Comparison of ENCODE assay signal across 1 cellular context in the genomic region with DNA sequence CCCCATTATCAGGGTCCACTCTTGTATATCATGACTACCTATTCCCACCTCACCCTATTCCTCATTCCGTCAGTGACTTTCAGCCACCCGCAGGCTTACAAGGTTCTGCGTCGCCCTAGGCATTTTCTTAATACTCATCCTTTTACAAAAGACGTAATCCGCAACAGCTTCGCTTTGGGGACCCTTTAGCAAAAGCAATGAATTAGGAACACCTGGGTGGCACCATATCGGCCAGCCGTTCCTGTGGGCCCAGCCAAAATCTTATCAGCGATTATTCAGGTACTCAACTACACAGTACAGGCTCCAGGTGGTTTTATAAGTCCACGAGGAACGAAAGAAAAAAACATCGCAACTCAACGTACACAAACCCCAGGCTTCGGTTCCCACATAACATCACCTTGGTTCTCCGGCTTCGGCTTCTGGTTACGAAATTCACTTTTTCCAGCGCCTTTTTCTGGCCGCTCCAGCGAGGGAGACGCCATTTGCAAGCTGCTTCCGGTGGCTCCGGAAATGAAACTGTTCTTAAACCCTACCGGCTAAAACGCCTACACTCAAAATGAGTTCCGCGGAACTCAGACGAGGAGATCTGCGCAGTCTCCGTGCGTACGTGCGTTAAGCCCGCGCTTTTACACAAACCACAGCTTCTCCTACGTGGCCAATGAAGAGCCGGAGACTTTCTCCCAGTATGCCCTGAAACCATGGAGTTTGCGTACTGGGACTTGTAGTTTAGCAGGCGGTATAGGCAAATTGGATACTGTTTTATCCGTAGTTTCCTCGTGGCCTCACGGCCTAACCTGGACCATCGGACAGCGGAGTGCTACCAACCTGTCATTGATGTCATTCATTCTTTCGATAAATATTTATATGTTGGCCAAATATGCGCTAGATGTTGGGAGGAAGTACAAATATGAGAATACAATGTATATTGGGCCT.
TF ChIP-seq lines count a peak whose summit lies in the region.

A gene (minus strand): TSS at position 494 of the 933 bp plus-strand sequence. CDS start 12 bp downstream, at position 482.

TF ChIP-seq in HepG2, 621 proteins besides CTCF, POLR2A, EP300 and RAD21 (continued from another document and continues in another):
- TF ChIP-seq, protein P1, sequence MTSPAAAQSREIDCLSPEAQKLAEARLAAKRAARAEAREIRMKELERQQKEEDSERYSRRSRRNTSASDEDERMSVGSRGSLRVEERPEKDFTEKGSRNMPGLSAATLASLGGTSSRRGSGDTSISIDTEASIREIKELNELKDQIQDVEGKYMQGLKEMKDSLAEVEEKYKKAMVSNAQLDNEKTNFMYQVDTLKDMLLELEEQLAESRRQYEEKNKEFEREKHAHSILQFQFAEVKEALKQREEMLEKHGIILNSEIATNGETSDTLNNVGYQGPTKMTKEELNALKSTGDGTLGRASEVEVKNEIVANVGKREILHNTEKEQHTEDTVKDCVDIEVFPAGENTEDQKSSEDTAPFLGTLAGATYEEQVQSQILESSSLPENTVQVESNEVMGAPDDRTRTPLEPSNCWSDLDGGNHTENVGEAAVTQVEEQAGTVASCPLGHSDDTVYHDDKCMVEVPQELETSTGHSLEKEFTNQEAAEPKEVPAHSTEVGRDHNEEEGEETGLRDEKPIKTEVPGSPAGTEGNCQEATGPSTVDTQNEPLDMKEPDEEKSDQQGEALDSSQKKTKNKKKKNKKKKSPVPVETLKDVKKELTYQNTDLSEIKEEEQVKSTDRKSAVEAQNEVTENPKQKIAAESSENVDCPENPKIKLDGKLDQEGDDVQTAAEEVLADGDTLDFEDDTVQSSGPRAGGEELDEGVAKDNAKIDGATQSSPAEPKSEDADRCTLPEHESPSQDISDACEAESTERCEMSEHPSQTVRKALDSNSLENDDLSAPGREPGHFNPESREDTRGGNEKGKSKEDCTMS (CRISPR knock-in tag; conservative IDR thresholded peaks at IDR 0.05): peak; percentile 44; the same call in 1 of the 2 replicates
- TF ChIP-seq ZNF562 (CRISPR knock-in tag; IDR thresholded peaks at IDR 0.05; ENCODE audit: borderline replicate concordance): no peak
- TF ChIP-seq ZNF430 (CRISPR knock-in tag; IDR thresholded peaks at IDR 0.05): peak; percentile 94
- TF ChIP-seq ZNF605 (CRISPR knock-in tag; IDR thresholded peaks at IDR 0.05): peak; percentile 97
- TF ChIP-seq, protein P2, sequence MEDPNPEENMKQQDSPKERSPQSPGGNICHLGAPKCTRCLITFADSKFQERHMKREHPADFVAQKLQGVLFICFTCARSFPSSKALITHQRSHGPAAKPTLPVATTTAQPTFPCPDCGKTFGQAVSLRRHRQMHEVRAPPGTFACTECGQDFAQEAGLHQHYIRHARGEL (CRISPR knock-in tag; IDR thresholded peaks at IDR 0.05): no peak
- no peak for TF ChIP-seq KLF12 (CRISPR knock-in tag; IDR thresholded peaks at IDR 0.05; ENCODE audit: borderline replicate concordance)
- no peak for TF ChIP-seq SSRP1 (CRISPR knock-in tag; IDR thresholded peaks at IDR 0.05)
- no peak for TF ChIP-seq RFX1 (IDR thresholded peaks at IDR 0.05)
- no peak for TF ChIP-seq HHEX (CRISPR knock-in tag; IDR thresholded peaks at IDR 0.05)
- TF ChIP-seq, protein P3, sequence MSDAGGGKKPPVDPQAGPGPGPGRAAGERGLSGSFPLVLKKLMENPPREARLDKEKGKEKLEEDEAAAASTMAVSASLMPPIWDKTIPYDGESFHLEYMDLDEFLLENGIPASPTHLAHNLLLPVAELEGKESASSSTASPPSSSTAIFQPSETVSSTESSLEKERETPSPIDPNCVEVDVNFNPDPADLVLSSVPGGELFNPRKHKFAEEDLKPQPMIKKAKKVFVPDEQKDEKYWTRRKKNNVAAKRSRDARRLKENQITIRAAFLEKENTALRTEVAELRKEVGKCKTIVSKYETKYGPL (CRISPR knock-in tag; IDR thresholded peaks at IDR 0.05): peak; percentile 18; the same call in 1 of the 2 replicates
- TF ChIP-seq ZNF660 (CRISPR knock-in tag; IDR thresholded peaks at IDR 0.05; ENCODE audit: borderline replicate concordance, low read depth): no peak
- no peak for TF ChIP-seq ZSCAN22 (CRISPR knock-in tag; IDR thresholded peaks at IDR 0.05)
- no peak; the same call in 1 of the 2 replicates for TF ChIP-seq ZSCAN29 (CRISPR knock-in tag; conservative IDR thresholded peaks at IDR 0.05)
- TF ChIP-seq FIP1L1 (IDR thresholded peaks at IDR 0.05; ENCODE audit: borderline replicate concordance, insufficient read depth, low read depth, low read length): no peak
- no peak for TF ChIP-seq PCBP2 (optimal IDR thresholded peaks at IDR 0.05; ENCODE audit: low read depth, low read length, poor library complexity, severe bottlenecking)
- TF ChIP-seq RCOR2 (CRISPR knock-in tag; IDR thresholded peaks at IDR 0.05): no peak; the same call in 1 of the 2 replicates
- no peak for TF ChIP-seq KAT2B (IDR thresholded peaks at IDR 0.05; ENCODE audit: borderline replicate concordance, low read depth, low read length)
- TF ChIP-seq, protein P4, sequence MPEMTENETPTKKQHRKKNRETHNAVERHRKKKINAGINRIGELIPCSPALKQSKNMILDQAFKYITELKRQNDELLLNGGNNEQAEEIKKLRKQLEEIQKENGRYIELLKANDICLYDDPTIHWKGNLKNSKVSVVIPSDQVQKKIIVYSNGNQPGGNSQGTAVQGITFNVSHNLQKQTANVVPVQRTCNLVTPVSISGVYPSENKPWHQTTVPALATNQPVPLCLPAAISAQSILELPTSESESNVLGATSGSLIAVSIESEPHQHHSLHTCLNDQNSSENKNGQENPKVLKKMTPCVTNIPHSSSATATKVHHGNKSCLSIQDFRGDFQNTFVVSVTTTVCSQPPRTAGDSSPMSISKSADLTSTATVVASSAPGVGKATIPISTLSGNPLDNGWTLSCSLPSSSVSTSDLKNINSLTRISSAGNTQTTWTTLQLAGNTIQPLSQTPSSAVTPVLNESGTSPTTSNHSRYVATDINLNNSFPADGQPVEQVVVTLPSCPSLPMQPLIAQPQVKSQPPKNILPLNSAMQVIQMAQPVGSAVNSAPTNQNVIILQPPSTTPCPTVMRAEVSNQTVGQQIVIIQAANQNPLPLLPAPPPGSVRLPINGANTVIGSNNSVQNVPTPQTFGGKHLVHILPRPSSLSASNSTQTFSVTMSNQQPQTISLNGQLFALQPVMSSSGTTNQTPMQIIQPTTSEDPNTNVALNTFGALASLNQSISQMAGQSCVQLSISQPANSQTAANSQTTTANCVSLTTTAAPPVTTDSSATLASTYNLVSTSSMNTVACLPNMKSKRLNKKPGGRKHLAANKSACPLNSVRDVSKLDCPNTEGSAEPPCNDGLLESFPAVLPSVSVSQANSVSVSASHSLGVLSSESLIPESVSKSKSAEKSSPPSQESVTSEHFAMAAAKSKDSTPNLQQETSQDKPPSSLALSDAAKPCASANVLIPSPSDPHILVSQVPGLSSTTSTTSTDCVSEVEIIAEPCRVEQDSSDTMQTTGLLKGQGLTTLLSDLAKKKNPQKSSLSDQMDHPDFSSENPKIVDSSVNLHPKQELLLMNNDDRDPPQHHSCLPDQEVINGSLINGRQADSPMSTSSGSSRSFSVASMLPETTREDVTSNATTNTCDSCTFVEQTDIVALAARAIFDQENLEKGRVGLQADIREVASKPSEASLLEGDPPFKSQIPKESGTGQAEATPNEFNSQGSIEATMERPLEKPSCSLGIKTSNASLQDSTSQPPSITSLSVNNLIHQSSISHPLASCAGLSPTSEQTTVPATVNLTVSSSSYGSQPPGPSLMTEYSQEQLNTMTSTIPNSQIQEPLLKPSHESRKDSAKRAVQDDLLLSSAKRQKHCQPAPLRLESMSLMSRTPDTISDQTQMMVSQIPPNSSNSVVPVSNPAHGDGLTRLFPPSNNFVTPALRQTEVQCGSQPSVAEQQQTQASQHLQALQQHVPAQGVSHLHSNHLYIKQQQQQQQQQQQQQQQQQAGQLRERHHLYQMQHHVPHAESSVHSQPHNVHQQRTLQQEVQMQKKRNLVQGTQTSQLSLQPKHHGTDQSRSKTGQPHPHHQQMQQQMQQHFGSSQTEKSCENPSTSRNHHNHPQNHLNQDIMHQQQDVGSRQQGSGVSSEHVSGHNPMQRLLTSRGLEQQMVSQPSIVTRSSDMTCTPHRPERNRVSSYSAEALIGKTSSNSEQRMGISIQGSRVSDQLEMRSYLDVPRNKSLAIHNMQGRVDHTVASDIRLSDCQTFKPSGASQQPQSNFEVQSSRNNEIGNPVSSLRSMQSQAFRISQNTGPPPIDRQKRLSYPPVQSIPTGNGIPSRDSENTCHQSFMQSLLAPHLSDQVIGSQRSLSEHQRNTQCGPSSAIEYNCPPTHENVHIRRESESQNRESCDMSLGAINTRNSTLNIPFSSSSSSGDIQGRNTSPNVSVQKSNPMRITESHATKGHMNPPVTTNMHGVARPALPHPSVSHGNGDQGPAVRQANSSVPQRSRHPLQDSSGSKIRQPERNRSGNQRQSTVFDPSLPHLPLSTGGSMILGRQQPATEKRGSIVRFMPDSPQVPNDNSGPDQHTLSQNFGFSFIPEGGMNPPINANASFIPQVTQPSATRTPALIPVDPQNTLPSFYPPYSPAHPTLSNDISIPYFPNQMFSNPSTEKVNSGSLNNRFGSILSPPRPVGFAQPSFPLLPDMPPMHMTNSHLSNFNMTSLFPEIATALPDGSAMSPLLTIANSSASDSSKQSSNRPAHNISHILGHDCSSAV (CRISPR knock-in tag; IDR thresholded peaks at IDR 0.05; ENCODE audit: borderline replicate concordance): no peak
- TF ChIP-seq ZNF883 (CRISPR knock-in tag; IDR thresholded peaks at IDR 0.05; ENCODE audit: not compliant biosample characterization): peak; percentile 45
- peak; percentile 88; the same call in 1 of the 2 replicates for TF ChIP-seq TGIF2 (CRISPR knock-in tag; IDR thresholded peaks at IDR 0.05)
- TF ChIP-seq, protein P5, sequence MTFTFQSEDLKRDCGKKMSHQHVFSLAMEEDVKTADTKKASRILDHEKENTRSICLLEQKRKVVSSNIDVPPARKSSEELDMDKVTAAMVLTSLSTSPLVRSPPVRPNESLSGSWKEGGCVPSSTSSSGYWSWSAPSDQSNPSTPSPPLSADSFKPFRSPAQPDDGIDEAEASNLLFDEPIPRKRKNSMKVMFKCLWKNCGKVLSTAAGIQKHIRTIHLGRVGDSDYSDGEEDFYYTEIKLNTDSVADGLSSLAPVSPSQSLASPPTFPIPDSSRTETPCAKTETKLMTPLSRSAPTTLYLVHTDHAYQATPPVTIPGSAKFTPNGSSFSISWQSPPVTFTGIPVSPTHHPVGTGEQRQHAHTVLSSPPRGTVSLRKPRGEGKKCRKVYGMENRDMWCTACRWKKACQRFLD (CRISPR knock-in tag; IDR thresholded peaks at IDR 0.05; ENCODE audit: borderline replicate concordance): peak; percentile 80; the same call in 1 of the 2 replicates
- 0 out of 2 replicates have a peak, but pooled peaks have one; percentile 49 for TF ChIP-seq ZNF337 (CRISPR knock-in tag; IDR thresholded peaks at IDR 0.05; ENCODE audit: borderline replicate concordance, low read depth)
- peak; percentile 98 for TF ChIP-seq GABPA (IDR thresholded peaks at IDR 0.05; ENCODE audit: low read depth, low read length)
- TF ChIP-seq GABPA (CRISPR knock-in tag; IDR thresholded peaks at IDR 0.05; ENCODE audit: low read depth): peak; percentile 100
- TF ChIP-seq, protein P6, sequence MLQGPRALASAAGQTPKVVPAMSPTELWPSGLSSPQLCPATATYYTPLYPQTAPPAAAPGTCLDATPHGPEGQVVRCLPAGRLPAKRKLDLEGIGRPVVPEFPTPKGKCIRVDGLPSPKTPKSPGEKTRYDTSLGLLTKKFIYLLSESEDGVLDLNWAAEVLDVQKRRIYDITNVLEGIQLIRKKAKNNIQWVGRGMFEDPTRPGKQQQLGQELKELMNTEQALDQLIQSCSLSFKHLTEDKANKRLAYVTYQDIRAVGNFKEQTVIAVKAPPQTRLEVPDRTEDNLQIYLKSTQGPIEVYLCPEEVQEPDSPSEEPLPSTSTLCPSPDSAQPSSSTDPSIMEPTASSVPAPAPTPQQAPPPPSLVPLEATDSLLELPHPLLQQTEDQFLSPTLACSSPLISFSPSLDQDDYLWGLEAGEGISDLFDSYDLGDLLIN (CRISPR knock-in tag; IDR thresholded peaks at IDR 0.05; ENCODE audit: borderline replicate concordance): no peak
- peak; percentile 90 for TF ChIP-seq XRCC5 (optimal IDR thresholded peaks at IDR 0.05; ENCODE audit: low read length)
- 0 out of 2 replicates have a peak, but pooled peaks have one; percentile 68 for TF ChIP-seq TSC22D2 (CRISPR knock-in tag; IDR thresholded peaks at IDR 0.05; ENCODE audit: borderline replicate concordance)
- TF ChIP-seq, protein P7, sequence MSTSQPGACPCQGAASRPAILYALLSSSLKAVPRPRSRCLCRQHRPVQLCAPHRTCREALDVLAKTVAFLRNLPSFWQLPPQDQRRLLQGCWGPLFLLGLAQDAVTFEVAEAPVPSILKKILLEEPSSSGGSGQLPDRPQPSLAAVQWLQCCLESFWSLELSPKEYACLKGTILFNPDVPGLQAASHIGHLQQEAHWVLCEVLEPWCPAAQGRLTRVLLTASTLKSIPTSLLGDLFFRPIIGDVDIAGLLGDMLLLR (CRISPR knock-in tag; IDR thresholded peaks at IDR 0.05): 0 out of 2 replicates have a peak, but pooled peaks have one; percentile 75
- peak; percentile 83 for TF ChIP-seq SALL1 (CRISPR knock-in tag; IDR thresholded peaks at IDR 0.05)
- no peak for TF ChIP-seq ATAD3A (CRISPR knock-in tag; IDR thresholded peaks at IDR 0.05)
- TF ChIP-seq, protein P8, sequence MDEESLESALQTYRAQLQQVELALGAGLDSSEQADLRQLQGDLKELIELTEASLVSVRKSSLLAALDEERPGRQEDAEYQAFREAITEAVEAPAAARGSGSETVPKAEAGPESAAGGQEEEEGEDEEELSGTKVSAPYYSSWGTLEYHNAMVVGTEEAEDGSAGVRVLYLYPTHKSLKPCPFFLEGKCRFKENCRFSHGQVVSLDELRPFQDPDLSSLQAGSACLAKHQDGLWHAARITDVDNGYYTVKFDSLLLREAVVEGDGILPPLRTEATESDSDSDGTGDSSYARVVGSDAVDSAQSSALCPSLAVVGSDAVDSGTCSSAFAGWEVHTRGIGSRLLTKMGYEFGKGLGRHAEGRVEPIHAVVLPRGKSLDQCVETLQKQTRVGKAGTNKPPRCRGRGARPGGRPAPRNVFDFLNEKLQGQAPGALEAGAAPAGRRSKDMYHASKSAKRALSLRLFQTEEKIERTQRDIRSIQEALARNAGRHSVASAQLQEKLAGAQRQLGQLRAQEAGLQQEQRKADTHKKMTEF (CRISPR knock-in tag; IDR thresholded peaks at IDR 0.05): peak; percentile 95
- TF ChIP-seq KDM1A (CRISPR knock-in tag; IDR thresholded peaks at IDR 0.05): no peak
- TF ChIP-seq HES4 (CRISPR knock-in tag; IDR thresholded peaks at IDR 0.05; ENCODE audit: borderline replicate concordance): no peak
- TF ChIP-seq PHF5A (CRISPR knock-in tag; IDR thresholded peaks at IDR 0.05; ENCODE audit: low read depth, unreplicated experiment): no peak
- peak; percentile 58; the same call in 1 of the 2 replicates for TF ChIP-seq ZNF724P (CRISPR knock-in tag; IDR thresholded peaks at IDR 0.05; ENCODE audit: borderline replicate concordance)
- TF ChIP-seq ADNP (CRISPR knock-in tag; IDR thresholded peaks at IDR 0.05): no peak
- peak; percentile 89; the same call in 1 of the 2 replicates for TF ChIP-seq SMYD3 (CRISPR knock-in tag; IDR thresholded peaks at IDR 0.05)
- 0 out of 2 replicates have a peak, but pooled peaks have one; percentile 64 for TF ChIP-seq ZFP82 (CRISPR knock-in tag; IDR thresholded peaks at IDR 0.05; ENCODE audit: borderline replicate concordance)
- no peak for TF ChIP-seq THYN1 (CRISPR knock-in tag; IDR thresholded peaks at IDR 0.05; ENCODE audit: borderline replicate concordance, low read depth)
